ENCODE assay signal across 22 cellular contexts in genomic region chr15:79075256-79075655, GRCh38. TPM values are rescaled to one million over a fixed set of nuclear protein-coding genes. Genes with fewer than 3 reads are reported as not detected.
A peak's percentile ranks its signal among the peaks of the same experiment; 100 is the strongest.
DNase-seq lines count a peak whose midpoint lies in the region; ATAC-seq and TF ChIP-seq lines count a peak whose summit lies in the region.
"Had no signal": no experiment of that assay in that cellular context is flagged by ENCODE, and none has a peak within 500 bp of the region (broad histone marks: within the 10 kb centered on the region; RNA-seq: fewer than 3 reads in every experiment).

No MANE protein-coding gene starts in this region.

- no peak overlapping the region for H3K4me3 Mint-ChIP-seq in activated CD4-positive, alpha-beta T cell treated with anti-CD3 and anti-CD28 coated beads, Interleukin-2, amount 10 ng/mL, durations not matched to agents 24 days and 14 days
- H3K4me3 Mint-ChIP-seq in activated CD4-positive, alpha-beta T cell treated with anti-CD3 and anti-CD28 coated beads for 36 hours, result no peak overlapping the region
- no peak overlapping the region for H3K4me3 Mint-ChIP-seq in chondrocyte (ENCODE audit: unreplicated experiment)
- H3K4me3 Mint-ChIP-seq: B cell; CD4-positive, alpha-beta T cell; CD8-positive, alpha-beta memory T cell; GM23338; H9 had no signal

- H3K4ac ChIP-seq in neuronal stem cell (ENCODE audit: low read length), result no peak overlapping the region

- POLR2A ChIA-PET in activated CD4-positive, alpha-beta T cell treated with anti-CD3 and anti-CD28 coated beads for 36 hours (lab: Charles Lee), result no interaction called here

- H3K4me1 Mint-ChIP-seq in activated CD4-positive, alpha-beta T cell treated with anti-CD3 and anti-CD28 coated beads, Interleukin-2, amount 10 ng/mL, durations not matched to agents 24 days and 14 days, result no peaks in the 10 kb centered on the region
- H3K4me1 Mint-ChIP-seq in activated CD4-positive, alpha-beta T cell treated with anti-CD3 and anti-CD28 coated beads for 36 hours, result no peaks in the 10 kb centered on the region
- no peaks in the 10 kb centered on the region for H3K4me1 Mint-ChIP-seq in chondrocyte (ENCODE audit: low read depth)
- H3K4me1 Mint-ChIP-seq: CD8-positive, alpha-beta memory T cell; GM23338; H9 had no signal

- H3K18ac ChIP-seq in neuronal stem cell (ENCODE audit: low read length), result no peak overlapping the region

- no peak overlapping the region for H2BK5ac ChIP-seq in neuronal stem cell (ENCODE audit: low read length)

- H3K27me3 Mint-ChIP-seq in activated CD4-positive, alpha-beta T cell treated with anti-CD3 and anti-CD28 coated beads, Interleukin-2, amount 10 ng/mL, durations not matched to agents 24 days and 14 days, result peaks cover 4% of the 10 kb centered on the region
- H3K27me3 Mint-ChIP-seq in activated CD4-positive, alpha-beta T cell treated with anti-CD3 and anti-CD28 coated beads for 36 hours, result peaks cover 5% of the 10 kb centered on the region
- H3K27me3 Mint-ChIP-seq in chondrocyte (ENCODE audit: low read depth), result peaks cover 29% of the 10 kb centered on the region
- H3K27me3 Mint-ChIP-seq: B cell had no signal

- intact Hi-C loops in activated CD4-positive, alpha-beta T cell treated with anti-CD3 and anti-CD28 coated beads, Interleukin-2, amount 10 ng/mL, durations not matched to agents 24 days and 14 days (cut with micrococcal nuclease), result no loop called here
- intact Hi-C loops in activated CD4-positive, alpha-beta T cell treated with anti-CD3 and anti-CD28 coated beads for 36 hours (cut with DNase I, micrococcal nuclease), result no loop called here
- intact Hi-C loops in spleen (cut with DNase I; ENCODE audit: low total_unique reads), result no loop called here
- intact Hi-C loops in cardiac septum (cut with DNase I), result no loop called here

- H3K27ac ChIP-seq in neuronal stem cell (replicated peaks; ENCODE audit: low read length) (no peak overlapping the region), spleen (no peak overlapping the region)
- H3K27ac ChIP-seq: 22Rv1, BLaER1, C4-2B had no signal

- no peaks in the 10 kb centered on the region for H3K4me1 ChIP-seq in neuronal stem cell (ENCODE audit: control insufficient read depth in 2 of 2, insufficient read depth in 1 of 2, low read depth in 1 of 2, low read length in 2 of 2)
- H3K4me1 ChIP-seq in spleen, result no peaks in the 10 kb centered on the region

- H3K4me2 ChIP-seq in neuronal stem cell (ENCODE audit: insufficient read depth, low read length, poor library complexity, severe bottlenecking), result no peak overlapping the region
- H3K4me2 ChIP-seq: BLaER1, GM23338 had no signal

- H2BK120ac ChIP-seq in neuronal stem cell (ENCODE audit: low read depth, low read length), result no peak overlapping the region

- no peaks in the 10 kb centered on the region for H3K79me1 ChIP-seq in neuronal stem cell (ENCODE audit: low read depth, low read length)

- no peak for DNase-seq in activated CD4-positive, alpha-beta T cell treated with anti-CD3 and anti-CD28 coated beads, Interleukin-2, amount 10 ng/mL, durations not matched to agents 24 days and 14 days
- no peak for DNase-seq in activated CD4-positive, alpha-beta T cell treated with anti-CD3 and anti-CD28 coated beads for 36 hours
- DNase-seq in chondrocyte (ENCODE audit: low spot score), result peak; percentile 20
- DNase-seq in neuronal stem cell (ENCODE audit: low spot score), result no peak
- DNase-seq in spleen, result peak; percentile 41
- DNase-seq in cardiac septum (ENCODE audit: low spot score), result no peak
- DNase-seq in NCI-H1694 (lab: John Stamatoyannopoulos, UW), result no peak
- DNase-seq in midbrain (lab: John Stamatoyannopoulos, UW), result no peak
- DNase-seq: CD4-positive, alpha-beta T cell; CD8-positive, alpha-beta memory T cell; DMS 273 treated with DMSO at 0.1 percent for 48 hours; DMS79; EL; GDM1; H9 had no signal

- H3K23ac ChIP-seq in neuronal stem cell (ENCODE audit: low read depth, low read length, poor library complexity), result no peak overlapping the region

- no peak overlapping the region for H3K9ac ChIP-seq in neuronal stem cell (ENCODE audit: low read depth, low read length, poor library complexity)
- H3K9ac ChIP-seq: BLaER1 had no signal

- H3K27ac Mint-ChIP-seq in activated CD4-positive, alpha-beta T cell treated with anti-CD3 and anti-CD28 coated beads, Interleukin-2, amount 10 ng/mL, durations not matched to agents 24 days and 14 days, result peak overlapping the region; percentile 41
- H3K27ac Mint-ChIP-seq in activated CD4-positive, alpha-beta T cell treated with anti-CD3 and anti-CD28 coated beads for 36 hours, result no peak overlapping the region
- no peak overlapping the region for H3K27ac Mint-ChIP-seq in chondrocyte (ENCODE audit: unreplicated experiment)
- H3K27ac Mint-ChIP-seq: B cell; CD4-positive, alpha-beta T cell; CD8-positive, alpha-beta memory T cell; GM23338; H9 had no signal

- H3K9me3 ChIP-seq in neuronal stem cell (replicated peaks in 1 of 2; ENCODE audit: control insufficient read depth in 2 of 2, insufficient read depth in 1 of 2, low read depth in 1 of 2, low read length in 2 of 2) (no peaks in the 10 kb centered on the region), spleen (no peaks in the 10 kb centered on the region)
- H3K9me3 ChIP-seq: BLaER1 had no signal

- no CpG with 5 or more reads among the region's 2 CpGs for WGBS in neuronal stem cell (ENCODE audit: extremely low coverage in 2 of 2, insufficient read length in 2 of 2, insufficient replicate concordance in 1 of 2), 2 donors
- 30 to 92% (median 83%) methylated on average over 2 of the region's 2 CpGs for WGBS in spleen, 5 donors

- no peak for ATAC-seq in activated CD4-positive, alpha-beta T cell treated with anti-CD3 and anti-CD28 coated beads for 36 hours
- ATAC-seq: GM12878, GM23338, HCT116 had no signal

- peak overlapping the region; percentile 42 for H2AK5ac ChIP-seq in neuronal stem cell (ENCODE audit: low read depth, low read length)

- no peak overlapping the region for H2AFZ ChIP-seq in neuronal stem cell (ENCODE audit: low read length)
- H2AFZ ChIP-seq: GM23338 had no signal

- H4K8ac ChIP-seq in neuronal stem cell (ENCODE audit: low read depth, low read length), result no peak overlapping the region

- H3K14ac ChIP-seq in neuronal stem cell (ENCODE audit: low read length), result no peak overlapping the region

- no peak for TF ChIP-seq CTCF in chondrocyte (IDR thresholded peaks at IDR 0.05)
- no peak for TF ChIP-seq CTCF in spleen (IDR thresholded peaks at IDR 0.05 in 8 of 11, conservative IDR thresholded peaks at IDR 0.05 in 3 of 11)

- TF ChIP-seq POLR2A in spleen (IDR thresholded peaks at IDR 0.05), result no peak

- no peaks in the 10 kb centered on the region for H3K36me3 ChIP-seq in neuronal stem cell (replicated peaks in 1 of 2; ENCODE audit: control insufficient read depth in 2 of 2, insufficient read depth in 2 of 2, low read length in 2 of 2)
- no peaks in the 10 kb centered on the region for H3K36me3 ChIP-seq in spleen
- H3K36me3 ChIP-seq: BLaER1 had no signal

- no peaks in the 10 kb centered on the region for H3K9me3 Mint-ChIP-seq in activated CD4-positive, alpha-beta T cell treated with anti-CD3 and anti-CD28 coated beads, Interleukin-2, amount 10 ng/mL, durations not matched to agents 24 days and 14 days
- no peaks in the 10 kb centered on the region for H3K9me3 Mint-ChIP-seq in activated CD4-positive, alpha-beta T cell treated with anti-CD3 and anti-CD28 coated beads for 36 hours (ENCODE audit: low read depth)
- no peaks in the 10 kb centered on the region for H3K9me3 Mint-ChIP-seq in chondrocyte (ENCODE audit: low read depth)
- H3K9me3 Mint-ChIP-seq: CD4-positive, alpha-beta T cell; CD8-positive, alpha-beta memory T cell; GM23338; H9 had no signal

- no peak overlapping the region for H4K91ac ChIP-seq in neuronal stem cell (ENCODE audit: low read depth, low read length, poor library complexity)

- H2BK12ac ChIP-seq in neuronal stem cell (ENCODE audit: low read length), result no peak overlapping the region

- H3K27me3 ChIP-seq in neuronal stem cell (ENCODE audit: control insufficient read depth in 3 of 3, insufficient read depth in 3 of 3, low read depth in 1 of 3, low read length in 3 of 3), result peaks cover 0 to 17% (median 0%) of the 10 kb centered on the region in 3 experiments
- peaks cover 0 to 12% (median 0%) of the 10 kb centered on the region in 7 donors for H3K27me3 ChIP-seq in spleen (replicated peaks in 1 of 7)
- H3K27me3 ChIP-seq: BLaER1 had no signal

- H2BK15ac ChIP-seq in neuronal stem cell (ENCODE audit: low read length), result no peak overlapping the region

- H3K4me3 ChIP-seq in neuronal stem cell (ENCODE audit: low read length in 2 of 2) (no peak overlapping the region), spleen (no peak overlapping the region)
- H3K4me3 ChIP-seq: BLaER1, GM12878, GM23338 had no signal

- no peaks in the 10 kb centered on the region for H3K36me3 Mint-ChIP-seq in activated CD4-positive, alpha-beta T cell treated with anti-CD3 and anti-CD28 coated beads, Interleukin-2, amount 10 ng/mL, durations not matched to agents 24 days and 14 days (ENCODE audit: low read depth)
- no peaks in the 10 kb centered on the region for H3K36me3 Mint-ChIP-seq in activated CD4-positive, alpha-beta T cell treated with anti-CD3 and anti-CD28 coated beads for 36 hours (ENCODE audit: low read depth)
- H3K36me3 Mint-ChIP-seq in chondrocyte (ENCODE audit: low read depth), result no peaks in the 10 kb centered on the region
- H3K36me3 Mint-ChIP-seq: CD8-positive, alpha-beta memory T cell had no signal

- CTCF ChIA-PET in activated CD4-positive, alpha-beta T cell treated with anti-CD3 and anti-CD28 coated beads for 36 hours (lab: Charles Lee), result interaction anchor here (0.6 kb wide), 1 partner anchor 1335 kb away, joined by 3 read pairs; no protein-coding TSS in a partner anchor

RNA-seq across cellular contexts. Expression of gene RASGRF1, which starts 15.3 kb away (rescaled TPM):
- total RNA-seq in activated CD4-positive, alpha-beta T cell treated with anti-CD3 and anti-CD28 coated beads, Interleukin-2, amount 10 ng/mL, durations not matched to agents 24 days and 14 days, result not detected in 2 replicates
- total RNA-seq in activated CD4-positive, alpha-beta T cell treated with anti-CD3 and anti-CD28 coated beads for 36 hours, result not detected
- total RNA-seq in chondrocyte (0.10 TPM in 1 of 3 replicates, not detected in the others), spleen (1 to 10 TPM; 1.3 to 3.4 (median 2.0) TPM), cardiac septum (0.11 TPM)
- 0.07 TPM for polyA plus RNA-seq in neuronal stem cell (2013, experiment 1 of 2)
- polyA plus RNA-seq in neuronal stem cell (2013, experiment 2 of 2), result 0.01 TPM
- 1 to 10 TPM in 1 of 3 donors, under 1 TPM in 2; 0.50 to 1.4 (median 0.57) TPM for polyA plus RNA-seq in spleen
- total RNA-seq: CD4-positive, alpha-beta T cell; CD8-positive, alpha-beta memory T cell had no signal
- polyA plus RNA-seq: CD8-positive, alpha-beta memory T cell had no signal

Comparison
In these comparisons a context has a peak if more than half of its experiments do, and no peak if none do; other contexts are left out.
1. DNase-seq: peak in chondrocyte (single experiment) and spleen (single experiment); none in activated CD4-positive, alpha-beta T cell treated with anti-CD3 and anti-CD28 coated beads, Interleukin-2, amount 10 ng/mL, durations not matched to agents 24 days and 14 days (single experiment), activated CD4-positive, alpha-beta T cell treated with anti-CD3 and anti-CD28 coated beads for 36 hours (single experiment), neuronal stem cell (single experiment), cardiac septum (single experiment), NCI-H1694 (single experiment) and midbrain (single experiment).